1 cellular context compared by ENCODE assay signal in the genomic region with DNA sequence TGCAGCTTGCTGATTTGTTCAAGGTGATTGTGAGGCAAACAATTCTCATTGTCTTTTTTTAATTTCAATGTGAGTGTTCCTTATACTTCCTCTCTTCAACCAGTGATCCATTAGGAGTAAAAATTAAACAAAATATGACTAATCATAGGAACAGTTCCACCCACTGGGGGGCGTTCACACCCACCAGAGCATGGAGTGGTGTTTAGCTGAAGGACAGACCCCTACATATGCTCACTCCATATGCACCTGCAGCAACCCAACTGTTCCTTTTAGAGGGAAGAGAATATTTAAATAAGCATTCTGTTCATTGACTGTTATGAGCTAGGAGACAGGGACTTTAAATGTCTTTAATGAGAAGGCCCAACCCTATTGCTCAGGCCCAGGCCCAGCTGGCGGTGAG.
TF ChIP-seq lines count a peak whose summit lies in the region.

No MANE protein-coding gene starts in this region.

TF ChIP-seq in H1, 55 proteins besides CTCF, POLR2A, EP300 and RAD21 (continued from another document):
- no peak for TF ChIP-seq KDM4A (IDR thresholded peaks at IDR 0.05; ENCODE audit: low read depth, low read length, severe bottlenecking)
- TF ChIP-seq GABPA (IDR thresholded peaks at IDR 0.05; ENCODE audit: borderline replicate concordance, insufficient read depth, low read length), result no peak
- TF ChIP-seq SRF (IDR thresholded peaks at IDR 0.05; ENCODE audit: low read depth, low read length), result no peak
- no peak for TF ChIP-seq KDM1A (IDR thresholded peaks at IDR 0.05; ENCODE audit: borderline replicate concordance, low read length)
- TF ChIP-seq TAF1 (IDR thresholded peaks at IDR 0.05; ENCODE audit: low read depth, low read length), result no peak
